21 cellular contexts compared by ENCODE assay signal in genomic region chr3:171430530-171430929, GRCh38. TPM values are rescaled to one million over a fixed set of nuclear protein-coding genes. Genes with fewer than 3 reads are reported as not detected.
DNase-seq lines count a peak whose midpoint lies in the region; ATAC-seq, FAIRE-seq and TF ChIP-seq lines count a peak whose summit lies in the region.
"Had no signal": no experiment of that assay in that cellular context is flagged by ENCODE, and none has a peak within 500 bp of the region (broad histone marks: within the 10 kb centered on the region; RNA-seq: fewer than 3 reads in every experiment).

No MANE protein-coding gene starts in this region.

- H3K79me2 ChIP-seq in H9 (ENCODE audit: insufficient read depth, low read length), result peaks cover 7% of the 10 kb centered on the region; the same call in 1 of the 2 replicates

- intact Hi-C loops in pancreas (cut with DNase I) (no loop called here), posterior cingulate gyrus (cut with DNase I) (no loop called here)

- CTCF ChIA-PET in WTC11 (lab: Charles Lee), result interaction anchor here (0.6 to 1.3 kb wide), 2 partner anchors 23 to 65 kb away, joined by 3 read pairs; no protein-coding TSS in a partner anchor

- H4K91ac ChIP-seq in H9 (ENCODE audit: insufficient read length, low read depth, low read length), result no peak overlapping the region

- no peak overlapping the region for H3K56ac ChIP-seq in H9 (ENCODE audit: insufficient read length, low read depth, low read length)

- no peak overlapping the region for H2BK5ac ChIP-seq in H9 (ENCODE audit: insufficient read length, low read length)

- no peaks in the 10 kb centered on the region for H3K79me1 ChIP-seq in H9 (ENCODE audit: insufficient read depth, low read depth, low read length, poor library complexity, severe bottlenecking)

- ATAC-seq in WTC11 (no peak), pancreas (no peak)
- ATAC-seq: A549 had no signal

- H2AK5ac ChIP-seq in H9 (ENCODE audit: insufficient read length, low read length), result no peak overlapping the region

- no peak overlapping the region for H2AFZ ChIP-seq in H9 (ENCODE audit: low read length)

- peaks cover 8 to 15% of the 10 kb centered on the region in 2 experiments for H3K4me1 Mint-ChIP-seq in H9
- peaks cover 28% of the 10 kb centered on the region for H3K4me1 Mint-ChIP-seq in WTC11

- H3K36me3 ChIP-seq in pancreas, result no peaks in the 10 kb centered on the region
- H3K36me3 ChIP-seq: BE2C had no signal

- H2BK20ac ChIP-seq in H9 (ENCODE audit: low read depth, low read length, poor library complexity, severe bottlenecking), result no peak overlapping the region

- no peaks in the 10 kb centered on the region for H4K20me1 ChIP-seq in H9 (ENCODE audit: control insufficient read depth, insufficient read depth, insufficient read length)

- no peak overlapping the region for H3K4me3 Mint-ChIP-seq in H9
- no peak overlapping the region for H3K4me3 Mint-ChIP-seq in WTC11
- H3K4me3 Mint-ChIP-seq: CD4-positive, alpha-beta memory T cell; HFFc6 had no signal

- H3K27me3 ChIP-seq in H9 (ENCODE audit: insufficient read depth, low read length) (no peaks in the 10 kb centered on the region), pancreas (no peaks in the 10 kb centered on the region)
- H3K27me3 ChIP-seq: BE2C had no signal

- no peak overlapping the region for H3K18ac ChIP-seq in H9 (ENCODE audit: insufficient read length, low read depth, low read length)

- H3K27ac Mint-ChIP-seq in H9 (peak overlapping the region in 1 of 3 experiments; percentile 31; a peak in 2 of 7 replicates), WTC11 (no peak overlapping the region)
- H3K27ac Mint-ChIP-seq: CD4-positive, alpha-beta memory T cell; HFFc6 had no signal

- DNase-seq in H9 (no peak), WTC11 (ENCODE audit: low spot score) (no peak), frontal cortex (ENCODE audit: low spot score in 2 of 2) (no peak), pancreas (no peak), posterior cingulate gyrus (no peak), ecto neural progenitor cell (ENCODE audit: low spot score) (no peak), GM20000 (ENCODE audit: low spot score) (no peak)
- DNase-seq in stimulated activated CD4-positive, alpha-beta T cell treated with anti-CD3 and anti-CD28 coated beads, Interleukin-2, amount 100 ng/mL, for 24 hours, result no peak
- DNase-seq: BE2C; CD4-positive, alpha-beta memory T cell; COR-L47; DMS153; DMS79 treated with DMSO at 0.1 percent for 48 hours; EL; GF-D8; GOT3; HCEC 1CT; HFFc6 had no signal

- peaks cover 26% of the 10 kb centered on the region; the same call in 1 of the 2 replicates for H3K4me1 ChIP-seq in H9 (ENCODE audit: insufficient read depth, low read length)
- H3K4me1 ChIP-seq in pancreas, result peaks cover 0 to 2% (median 0%) of the 10 kb centered on the region in 3 donors
- H3K4me1 ChIP-seq: A549 had no signal

- H3K9me3 Mint-ChIP-seq in H9 (peaks cover 4 to 5% of the 10 kb centered on the region in 2 experiments; a peak in 2 of 5 replicates), WTC11 (no peaks in the 10 kb centered on the region)
- H3K9me3 Mint-ChIP-seq: CD4-positive, alpha-beta memory T cell; HFFc6 had no signal

- no peak overlapping the region for H3K23ac ChIP-seq in H9 (ENCODE audit: insufficient read length, low read depth, low read length)

- H3K4ac ChIP-seq in H9 (ENCODE audit: low read depth, low read length), result no peak overlapping the region

- H3K27me3 Mint-ChIP-seq in H9 (ENCODE audit: low read depth) (no peaks in the 10 kb centered on the region), WTC11 (ENCODE audit: low read depth) (no peaks in the 10 kb centered on the region)
- H3K27me3 Mint-ChIP-seq: CD4-positive, alpha-beta memory T cell had no signal

- H4K8ac ChIP-seq in H9 (replicated peaks; ENCODE audit: insufficient read length, low read depth, low read length), result no peak overlapping the region

- no peak for TF ChIP-seq CTCF in H9 (conservative IDR thresholded peaks at IDR 0.05)
- no peak for TF ChIP-seq CTCF in WTC11 (IDR thresholded peaks at IDR 0.05)
- no peak for TF ChIP-seq CTCF in pancreas (IDR thresholded peaks at IDR 0.05)
- TF ChIP-seq CTCF in GM20000 (IDR thresholded peaks at IDR 0.05; ENCODE audit: extremely low read depth, missing control alignments), result no peak

- H3K9me3 ChIP-seq in H9 (ENCODE audit: control insufficient read depth, low read depth, low read length), result no peaks in the 10 kb centered on the region
- no peaks in the 10 kb centered on the region for H3K9me3 ChIP-seq in pancreas
- H3K9me3 ChIP-seq: A549, BE2C had no signal

- no peak overlapping the region for H2BK120ac ChIP-seq in H9 (ENCODE audit: low read depth, low read length, poor library complexity, severe bottlenecking)

- no peak overlapping the region for H3K9ac ChIP-seq in H9 (ENCODE audit: extremely low read depth, insufficient read length, low read length)

- FAIRE-seq in frontal cortex (lab: Jason Lieb, UNC) (peak; percentile 94), pancreas (lab: Jason Lieb, UNC) (peak; percentile 63)
- FAIRE-seq: A549, D721Med had no signal

- no peak overlapping the region for H2BK12ac ChIP-seq in H9 (ENCODE audit: insufficient read length, low read depth, low read length)

- no peak overlapping the region for H2BK15ac ChIP-seq in H9 (ENCODE audit: low read depth, low read length)

- no peak overlapping the region for H3T11ph ChIP-seq in H9 (ENCODE audit: low read length)

- POLR2A ChIA-PET in WTC11 (lab: Charles Lee), result interaction anchor here (0.6 kb wide), 1 partner anchor 77 kb away, joined by 3 read pairs; no protein-coding TSS in a partner anchor

- H3K4me2 ChIP-seq in H9 (ENCODE audit: insufficient read depth, insufficient read length, low read length), result no peak overlapping the region
- H3K4me2 ChIP-seq: A549 had no signal

- peaks cover 0 to 5% (median 0%) of the 10 kb centered on the region in 3 experiments; a peak in 1 of 7 replicates for H3K36me3 Mint-ChIP-seq in H9 (ENCODE audit: insufficient read depth in 1 of 3, low read depth in 3 of 3)
- peaks cover 5% of the 10 kb centered on the region; the same call in 1 of the 2 replicates for H3K36me3 Mint-ChIP-seq in WTC11

- peaks cover 4% of the 10 kb centered on the region for H3K23me2 ChIP-seq in H9 (ENCODE audit: insufficient read length, low read depth, low read length, poor library complexity, severe bottlenecking)

- H4K5ac ChIP-seq in H9 (ENCODE audit: insufficient read length, low read depth, low read length), result no peak overlapping the region

- no peak overlapping the region for H3K14ac ChIP-seq in H9 (ENCODE audit: insufficient read depth, low read length)

- H3K4me3 ChIP-seq in pancreas, result no peak overlapping the region
- H3K4me3 ChIP-seq: A549 had no signal

- H3K27ac ChIP-seq in H9 (ENCODE audit: insufficient read length, low read depth, low read length) (peak overlapping the region; percentile 69), pancreas (no peak overlapping the region)
- H3K27ac ChIP-seq: A549, C4-2B had no signal

TF ChIP-seq in WTC11, 78 proteins besides CTCF, POLR2A, EP300 and RAD21:
- TF ChIP-seq TEAD1 (CRISPR knock-in tag; IDR thresholded peaks at IDR 0.05) (no peak), NR2C2 (CRISPR knock-in tag; IDR thresholded peaks at IDR 0.05) (no peak), ZNF219 (CRISPR knock-in tag; IDR thresholded peaks at IDR 0.05; ENCODE audit: borderline replicate concordance) (no peak), E2F1 (CRISPR knock-in tag; IDR thresholded peaks at IDR 0.05) (no peak), SMAD4 (CRISPR knock-in tag; IDR thresholded peaks at IDR 0.05) (no peak), HMGA2 (CRISPR knock-in tag; IDR thresholded peaks at IDR 0.05) (peak; percentile 98)

RNA-seq across cellular contexts. Expression of gene TNIK, which starts 29.7 kb away (rescaled TPM):
- total RNA-seq in H9 (2021) (10.2 and 15.9 TPM in 2 replicates), WTC11 (2021) (50.3 to 53.0 TPM (median 51.9 TPM) in 3 replicates), frontal cortex (75.4 TPM), pancreas (10 to 100 TPM in 1 of 6 donors, 1 to 10 TPM in 5; 4.4 to 13.6 (median 6.0) TPM)
- polyA plus RNA-seq in pancreas, result 1 to 10 TPM; 3.5 to 4.7 TPM
